Comparison of ENCODE assay signal across 8 cellular contexts in genomic region chr11:34234086-34234740, GRCh38.
A peak's percentile ranks its signal among the peaks of the same experiment; 100 is the strongest.
DNase-seq lines count a peak whose midpoint lies in the region; ATAC-seq, FAIRE-seq and TF ChIP-seq lines count a peak whose summit lies in the region.

No MANE protein-coding gene starts in this region.

- H3K27ac Mint-ChIP-seq in T-helper 2 cell treated with Interferon-gamma antibody and Interleukin-4, amounts not matched to agents 5 μg/mL and 100 μg/mL, for 36 hours = peak overlapping the region; percentile 68
- peak overlapping the region; percentile 56 to 99 (median 89) for H3K27ac Mint-ChIP-seq in naive B cell

- TF ChIP-seq RAD21 in K562 (CRISPR knock-in tag; conservative IDR thresholded peaks at IDR 0.05 in 1 of 2, IDR thresholded peaks at IDR 0.05 in 1 of 2) = no peak

- intact Hi-C loops in K562 (cut with micrococcal nuclease) = no loop called here

- CTCF ChIA-PET in K562 (lab: Yijun Ruan, JAX; ENCODE audit: low intra/inter-chr PET ratio) = no interaction called here

- POLR2A ChIA-PET in K562 (lab: Yijun Ruan, JAX) = interaction anchor here (0.6 to 1.4 kb wide), 5 partner anchors 9 to 299 kb away, joined by 3 to 5 read pairs (median 3); partner anchors contain the start of gene ELF5

- no peaks in the 10 kb centered on the region for H4K20me1 ChIP-seq in K562 (replicated peaks; ENCODE audit: control insufficient read depth, insufficient read depth, low read length)

- WGBS in K562 (ENCODE audit: insufficient coverage, low coverage, missing lambda C conversion rate) = 7% methylated on average over 5 of the region's 9 CpGs

- H3K36me3 Mint-ChIP-seq in T-helper 2 cell treated with Interferon-gamma antibody and Interleukin-4, amounts not matched to agents 5 μg/mL and 100 μg/mL, for 36 hours (ENCODE audit: low read depth) = no peaks in the 10 kb centered on the region
- no peaks in the 10 kb centered on the region for H3K36me3 Mint-ChIP-seq in naive B cell

- no peaks in the 10 kb centered on the region for H3K79me2 ChIP-seq in K562 (ENCODE audit: control insufficient read depth, insufficient read depth, low read length)

- TF ChIP-seq POLR2A in K562 (conservative IDR thresholded peaks at IDR 0.05) = no peak

- H3K9me1 ChIP-seq in K562 (ENCODE audit: control insufficient read depth, insufficient read depth, low read length) = no peaks in the 10 kb centered on the region

- TF ChIP-seq EP300 in K562 (IDR thresholded peaks at IDR 0.05; ENCODE audit: low read length) = peak; percentile 24; the same call in 1 of the 2 replicates

- no peaks in the 10 kb centered on the region for H3K36me3 ChIP-seq in K562 (ENCODE audit: control insufficient read depth, insufficient read depth, low read length)

- BruUV-seq in K562 (replicated peaks; lab: Mats Ljungman, UMichigan) = no TSS peak

- no peak overlapping the region for H3K4me3 ChIP-seq in AG10803 (ENCODE audit: low read length)
- no peak overlapping the region for H3K4me3 ChIP-seq in K562

- H3K27me3 Mint-ChIP-seq in T-helper 2 cell treated with Interferon-gamma antibody and Interleukin-4, amounts not matched to agents 5 μg/mL and 100 μg/mL, for 36 hours (ENCODE audit: low read depth) = peaks cover 2% of the 10 kb centered on the region
- H3K27me3 Mint-ChIP-seq in naive B cell = no peaks in the 10 kb centered on the region

- H3K9ac ChIP-seq in K562 (ENCODE audit: insufficient read depth in 1 of 2, low read depth in 2 of 2, low read length in 2 of 2) = no peak overlapping the region

- H3K4me3 Mint-ChIP-seq in T-helper 2 cell treated with Interferon-gamma antibody and Interleukin-4, amounts not matched to agents 5 μg/mL and 100 μg/mL, for 36 hours = peak overlapping the region; percentile 67
- H3K4me3 Mint-ChIP-seq in naive B cell = peak overlapping the region in 4 of 8 donors; percentile 21 to 79 (median 62)

- in situ Hi-C loops in K562 (cut with MboI) = no loop called here

- peaks cover 43% of the 10 kb centered on the region for H3K4me1 Mint-ChIP-seq in T-helper 2 cell treated with Interferon-gamma antibody and Interleukin-4, amounts not matched to agents 5 μg/mL and 100 μg/mL, for 36 hours (ENCODE audit: low read depth)
- peaks cover 6 to 25% (median 7%) of the 10 kb centered on the region in 3 donors for H3K4me1 Mint-ChIP-seq in naive B cell

- peaks cover 5 to 10% of the 10 kb centered on the region in 2 experiments; a peak in 4 of 5 replicates for H3K4me1 ChIP-seq in K562 (replicated peaks in 1 of 2; ENCODE audit: control insufficient read depth in 2 of 2, insufficient read depth in 2 of 2, low read length in 2 of 2)

- peak; percentile 39 for DNase-seq in AG10803 (ENCODE audit: low read depth)
- DNase-seq in T-helper 2 cell treated with Interferon-gamma antibody and Interleukin-4, amounts not matched to agents 5 μg/mL and 100 μg/mL, for 36 hours (ENCODE audit: low spot score) = peak; percentile 88
- peak; percentile 25 to 70 (median 41) for DNase-seq in K562 (ENCODE audit: extremely low read depth in 1 of 4, low spot score in 3 of 4)
- peak; percentile 41 for DNase-seq in naive B cell
- DNase-seq in urothelium cell line (ENCODE audit: low spot score) = peak; percentile 83
- no peak for DNase-seq in DMS79 (lab: John Stamatoyannopoulos, UW)

- no peak overlapping the region for H3K4me2 ChIP-seq in K562 (ENCODE audit: insufficient read depth, low read length)

- no peaks in the 10 kb centered on the region for H3K9me3 ChIP-seq in K562 (replicated peaks; ENCODE audit: control insufficient read depth, insufficient read depth, low read depth, low read length)

- TF ChIP-seq CTCF in AG10803 (conservative IDR thresholded peaks at IDR 0.05; ENCODE audit: low read length) (no peak), K562 (IDR thresholded peaks at IDR 0.05 in 2 of 3, conservative IDR thresholded peaks at IDR 0.05 in 1 of 3; ENCODE audit: insufficient read depth in 2 of 3, low read depth in 1 of 3, low read length in 3 of 3) (no peak)

- peaks cover 7 to 11% of the 10 kb centered on the region in 2 experiments for H3K27me3 ChIP-seq in K562 (ENCODE audit: control insufficient read depth in 2 of 2, insufficient read depth in 2 of 2, low read length in 2 of 2)

- no peak overlapping the region for H3K27ac ChIP-seq in K562 (ENCODE audit: extremely low read depth, low read depth, low read length)

- peak overlapping the region; percentile 38; the same call in 1 of the 2 replicates for H2AFZ ChIP-seq in K562 (ENCODE audit: low read depth, low read length)

- peak; percentile 70 for FAIRE-seq in K562 (lab: Jason Lieb, UNC)
- FAIRE-seq in urothelium cell line (lab: Jason Lieb, UNC) = no peak

- ATAC-seq in GM19467 (IDR thresholded peaks at IDR 0.05; ENCODE audit: unreplicated experiment) = peak; percentile 65
- peak; percentile 51 for ATAC-seq in HG03520 (IDR thresholded peaks at IDR 0.05; ENCODE audit: unreplicated experiment)
- ATAC-seq in K562 = peak; percentile 90
- peak; percentile 85 to 89 for ATAC-seq in naive B cell (ENCODE audit: low read depth in 2 of 2)

- H3K9me3 Mint-ChIP-seq in T-helper 2 cell treated with Interferon-gamma antibody and Interleukin-4, amounts not matched to agents 5 μg/mL and 100 μg/mL, for 36 hours = no peaks in the 10 kb centered on the region
- H3K9me3 Mint-ChIP-seq in naive B cell = no peaks in the 10 kb centered on the region

TF ChIP-seq in K562, 482 proteins besides CTCF, POLR2A, EP300 and RAD21 (continues in another document):
- peak; percentile 54 for TF ChIP-seq ZFP36 (IDR thresholded peaks at IDR 0.05; ENCODE audit: low read depth, low read length, partially characterized antibody)
- peak; percentile 81; the same call in 1 of the 2 replicates for TF ChIP-seq MEF2A (IDR thresholded peaks at IDR 0.05; ENCODE audit: control insufficient read depth, low read depth, low read length)
- peak; percentile 49 to 93 for TF ChIP-seq MAZ (CRISPR knock-in tag; conservative IDR thresholded peaks at IDR 0.05 in 1 of 2, IDR thresholded peaks at IDR 0.05 in 1 of 2)
- peak; percentile 86 for TF ChIP-seq FOSL1 (tag; conservative IDR thresholded peaks at IDR 0.05)
- peak; percentile 89 for TF ChIP-seq JUND (IDR thresholded peaks at IDR 0.05; ENCODE audit: borderline replicate concordance, low read depth, low read length)
- TF ChIP-seq JUND (tag; IDR thresholded peaks at IDR 0.05; ENCODE audit: borderline replicate concordance, low read depth, low read length) = peak; percentile 72; the same call in 1 of the 3 replicates
- TF ChIP-seq ZNF740 (CRISPR knock-in tag; IDR thresholded peaks at IDR 0.05) = peak; percentile 35; the same call in 1 of the 2 replicates
- TF ChIP-seq ZNF740 (tag; IDR thresholded peaks at IDR 0.05) = no peak
- peak; percentile 52; the same call in 1 of the 2 replicates for TF ChIP-seq DPF2 (IDR thresholded peaks at IDR 0.05)
- TF ChIP-seq JUN (IDR thresholded peaks at IDR 0.05; ENCODE audit: borderline replicate concordance, low read depth, low read length) = peak; percentile 90
- no peak for TF ChIP-seq JUN (CRISPR knock-in tag; IDR thresholded peaks at IDR 0.05; ENCODE audit: borderline replicate concordance)
- peak; percentile 45; the same call in 1 of the 2 replicates for TF ChIP-seq SMARCE1 (IDR thresholded peaks at IDR 0.05)
- 0 out of 2 replicates have a peak, but pooled peaks have one; percentile 15 for TF ChIP-seq MEF2D (tag; conservative IDR thresholded peaks at IDR 0.05; ENCODE audit: low read depth)
- no peak for TF ChIP-seq TAF15 (IDR thresholded peaks at IDR 0.05; ENCODE audit: low read depth, low read length)
- TF ChIP-seq ZNF239 (CRISPR knock-in tag; IDR thresholded peaks at IDR 0.05) = no peak
- peak in 1 of 2 experiments; percentile 23; a peak in 1 of 4 replicates for TF ChIP-seq RCOR1 (IDR thresholded peaks at IDR 0.05; ENCODE audit: borderline replicate concordance in 1 of 2, low read depth in 2 of 2, low read length in 2 of 2)
- TF ChIP-seq ARID1B (IDR thresholded peaks at IDR 0.05) = peak; percentile 59
- no peak for TF ChIP-seq SP1 (CRISPR knock-in tag; IDR thresholded peaks at IDR 0.05)
- TF ChIP-seq ATF3 (IDR thresholded peaks at IDR 0.05) = peak; percentile 89
- no peak for TF ChIP-seq ATF3 (CRISPR knock-in tag; conservative IDR thresholded peaks at IDR 0.05)
- no peak for TF ChIP-seq DIDO1 (tag; IDR thresholded peaks at IDR 0.05; ENCODE audit: low read depth)
- peak; percentile 29; the same call in 1 of the 2 replicates for TF ChIP-seq SMARCA4 (IDR thresholded peaks at IDR 0.05)
- TF ChIP-seq ZBTB7A (IDR thresholded peaks at IDR 0.05; ENCODE audit: borderline replicate concordance, control insufficient read depth, low read depth, low read length) = peak; percentile 70; the same call in 1 of the 2 replicates
- TF ChIP-seq ZNF277 (CRISPR knock-in tag; IDR thresholded peaks at IDR 0.05; ENCODE audit: borderline replicate concordance) = no peak
- TF ChIP-seq TAF7 (tag; IDR thresholded peaks at IDR 0.05) = no peak
